8 cellular contexts compared by ENCODE assay signal in the genomic region with DNA sequence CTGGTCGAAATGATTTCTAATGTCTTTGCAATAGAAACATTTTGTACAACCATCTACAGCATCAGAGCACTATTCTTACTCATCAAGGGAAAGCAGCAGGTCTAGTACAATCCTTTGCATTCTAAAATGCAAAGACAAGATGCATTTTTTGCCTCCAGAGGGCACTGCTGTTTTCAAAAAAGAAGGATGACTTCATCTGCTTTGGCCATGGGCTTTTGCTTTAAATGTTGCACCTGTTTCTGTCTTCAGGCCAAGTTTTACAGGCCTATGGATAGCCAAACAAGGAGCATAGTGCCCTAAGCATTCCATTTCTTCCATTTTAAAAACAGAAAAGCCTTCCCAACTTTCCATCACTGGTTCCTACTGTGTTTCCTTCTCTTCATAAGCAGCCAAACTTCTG. TPM values are rescaled to one million over a fixed set of nuclear protein-coding genes. Genes with fewer than 3 reads are reported as not detected.
DNase-seq lines count a peak whose midpoint lies in the region; ATAC-seq and TF ChIP-seq lines count a peak whose summit lies in the region.

No MANE protein-coding gene starts in this region.

- H3K9me3 ChIP-seq in BE2C, result no peaks in the 10 kb centered on the region
- no peaks in the 10 kb centered on the region for H3K9me3 ChIP-seq in breast epithelium
- no peaks in the 10 kb centered on the region for H3K9me3 ChIP-seq in stomach

- H3K4me3 Mint-ChIP-seq in T-helper 2 cell treated with Interferon-gamma antibody and Interleukin-4, amounts not matched to agents 5 μg/mL and 100 μg/mL, for 36 hours, result peak overlapping the region; percentile 57

- no peaks in the 10 kb centered on the region for H3K9me3 Mint-ChIP-seq in T-helper 2 cell treated with Interferon-gamma antibody and Interleukin-4, amounts not matched to agents 5 μg/mL and 100 μg/mL, for 36 hours

- TF ChIP-seq CTCF in BE2C (IDR thresholded peaks at IDR 0.05; ENCODE audit: low read depth, low read length) (peak; percentile 71), breast epithelium (IDR thresholded peaks at IDR 0.05) (peak in 2 of 3 donors; percentile 44 to 47), stomach (IDR thresholded peaks at IDR 0.05) (peak in 5 of 7 experiments; percentile 39 to 69 (median 49))

- peak; percentile 33 for ATAC-seq in GM18502 (IDR thresholded peaks at IDR 0.05; ENCODE audit: poor library complexity, unreplicated experiment)
- no peak for ATAC-seq in HG02642 (IDR thresholded peaks at IDR 0.05; ENCODE audit: poor library complexity, unreplicated experiment)

- no peaks in the 10 kb centered on the region for H3K27me3 Mint-ChIP-seq in T-helper 2 cell treated with Interferon-gamma antibody and Interleukin-4, amounts not matched to agents 5 μg/mL and 100 μg/mL, for 36 hours (ENCODE audit: low read depth)

- H3K4me1 Mint-ChIP-seq in T-helper 2 cell treated with Interferon-gamma antibody and Interleukin-4, amounts not matched to agents 5 μg/mL and 100 μg/mL, for 36 hours (ENCODE audit: low read depth), result peaks cover 37% of the 10 kb centered on the region

- 68 to 100% (median 92%) methylated on average over 1 of the region's 1 CpG for WGBS in stomach, 5 donors

- H3K4me1 ChIP-seq in BE2C (no peaks in the 10 kb centered on the region), breast epithelium (peaks cover 0 to 9% of the 10 kb centered on the region in 2 donors), stomach (peaks cover 26 to 45% (median 35%) of the 10 kb centered on the region in 4 donors)

- H3K27ac Mint-ChIP-seq in T-helper 2 cell treated with Interferon-gamma antibody and Interleukin-4, amounts not matched to agents 5 μg/mL and 100 μg/mL, for 36 hours, result peak overlapping the region; percentile 53

- peak; percentile 41 for DNase-seq in BE2C
- DNase-seq in NCI-H128 (lab: John Stamatoyannopoulos, UW; ENCODE audit: unreplicated experiment), result peak; percentile 50
- DNase-seq in T-helper 2 cell treated with Interferon-gamma antibody and Interleukin-4, amounts not matched to agents 5 μg/mL and 100 μg/mL, for 36 hours (ENCODE audit: low spot score), result peak; percentile 38
- DNase-seq in breast epithelium (ENCODE audit: low spot score in 2 of 2), result no peak
- DNase-seq in medulla oblongata (ENCODE audit: extremely low spot score), result peak; percentile 67
- peak; percentile 55 for DNase-seq in stomach

- peaks cover 70% of the 10 kb centered on the region for H3K36me3 Mint-ChIP-seq in T-helper 2 cell treated with Interferon-gamma antibody and Interleukin-4, amounts not matched to agents 5 μg/mL and 100 μg/mL, for 36 hours (ENCODE audit: low read depth)

- H3K4me3 ChIP-seq in BE2C (ENCODE audit: low read depth, low read length), result no peak overlapping the region
- no peak overlapping the region for H3K4me3 ChIP-seq in breast epithelium
- peak overlapping the region in 1 of 4 donors; percentile 3 for H3K4me3 ChIP-seq in stomach

- TF ChIP-seq POLR2A in breast epithelium (IDR thresholded peaks at IDR 0.05), result no peak
- no peak for TF ChIP-seq POLR2A in stomach (IDR thresholded peaks at IDR 0.05)

- no peaks in the 10 kb centered on the region for H3K27me3 ChIP-seq in BE2C
- no peaks in the 10 kb centered on the region for H3K27me3 ChIP-seq in breast epithelium
- no peaks in the 10 kb centered on the region for H3K27me3 ChIP-seq in stomach

- intact Hi-C loops in breast epithelium (cut with DNase I; ENCODE audit: low total_unique reads), result no loop called here
- intact Hi-C loops in stomach (cut with DNase I; ENCODE audit: low total_unique reads), result loop anchor here (5.0 kb wide), 1 partner anchor 117 kb away; no protein-coding TSS in a partner anchor

- H3K36me3 ChIP-seq in BE2C, result no peaks in the 10 kb centered on the region
- H3K36me3 ChIP-seq in breast epithelium, result peaks cover under 1% of the 10 kb centered on the region
- peaks cover 24 to 45% (median 41%) of the 10 kb centered on the region in 4 donors for H3K36me3 ChIP-seq in stomach

- no peak for TF ChIP-seq EP300 in stomach (IDR thresholded peaks at IDR 0.05)

- H3K27ac ChIP-seq in breast epithelium (no peak overlapping the region), stomach (peak overlapping the region in 2 of 5 donors; percentile 8 to 58)

RNA-seq across cellular contexts. Expression of a gene that starts 3.4 kb away (rescaled TPM):
- polyA plus RNA-seq in BE2C (2012; ENCODE audit: insufficient read depth, insufficient read length, low read depth), result 1.4 TPM
- total RNA-seq in breast epithelium, result 10 to 100 TPM; 17.4 to 55.1 (median 39.7) TPM
- 10 to 100 TPM in 4 of 5 donors, 1 to 10 TPM in 1; 1.4 to 42.6 (median 23.9) TPM for total RNA-seq in stomach
- 10 to 100 TPM; 19.5 to 26.5 (median 21.4) TPM for polyA plus RNA-seq in stomach

RNA-seq across cellular contexts. Expression of a gene that starts 3.5 kb away (rescaled TPM):
- 0.73 TPM for polyA plus RNA-seq in BE2C (2012; ENCODE audit: insufficient read depth, insufficient read length, low read depth)
- total RNA-seq in breast epithelium (10 to 100 TPM; 19.0 to 30.1 (median 29.2) TPM), stomach (10 to 100 TPM in 4 of 5 donors, 1 to 10 TPM in 1; 5.8 to 29.0 (median 26.1) TPM)
- polyA plus RNA-seq in stomach, result 10 to 100 TPM in 2 of 3 donors, 1 to 10 TPM in 1; 9.2 to 11.2 (median 10.5) TPM

RNA-seq across cellular contexts. Expression of a gene that starts 16.8 kb away (rescaled TPM):
- polyA plus RNA-seq in BE2C (2012; ENCODE audit: insufficient read depth, insufficient read length, low read depth), result not detected
- total RNA-seq in breast epithelium, result 1 to 10 TPM; 2.9 to 5.6 (median 5.4) TPM
- total RNA-seq in stomach, result 1 to 10 TPM in 4 of 5 donors, not detected in 1; 1.2 to 4.5 (median 1.9) TPM
- polyA plus RNA-seq in stomach, result 1 to 10 TPM in 2 of 3 donors, under 1 TPM in 1; 0.25 to 1.3 (median 1.2) TPM

RNA-seq across cellular contexts. Expression of a gene that starts 45.9 kb away (rescaled TPM):
- polyA plus RNA-seq in BE2C (2012; ENCODE audit: insufficient read depth, insufficient read length, low read depth), result 42.8 TPM
- total RNA-seq in breast epithelium, result 10 to 100 TPM; 40.3 to 51.7 (median 42.4) TPM
- 10 to 100 TPM; 28.4 to 88.4 (median 52.5) TPM for total RNA-seq in stomach
- polyA plus RNA-seq in stomach, result 10 to 100 TPM in 1 of 3 donors, 1 to 10 TPM in 2; 6.7 to 10.1 (median 8.3) TPM

Comparison
In these comparisons a context has a peak if more than half of its experiments do, and no peak if none do; other contexts are left out.
1. DNase-seq: peak in BE2C (single experiment), NCI-H128 (single experiment), T-helper 2 cell treated with Interferon-gamma antibody and Interleukin-4, amounts not matched to agents 5 μg/mL and 100 μg/mL, for 36 hours (single experiment), medulla oblongata (single experiment) and stomach (single experiment); none in breast epithelium (0 of 2).
2. Peak in every context shown above with its lines, with median percentiles within 50 percentile points of each other: CTCF ChIP-seq.